In genomic region chr10:88932539-88933256, GRCh38 we compare ENCODE assay signal across 8 cellular contexts. TPM values are rescaled to one million over a fixed set of nuclear protein-coding genes. Genes with fewer than 3 reads are reported as not detected.
DNase-seq lines count a peak whose midpoint lies in the region; ATAC-seq and TF ChIP-seq lines count a peak whose summit lies in the region.

No MANE protein-coding gene starts in this region.

- H3K27ac ChIP-seq in AG04450 (ENCODE audit: low read depth, low read length), result peak overlapping the region; percentile 49
- peak overlapping the region; percentile 10 to 27 for H3K27ac ChIP-seq in mucosa of rectum (ENCODE audit: low read depth in 2 of 2, low read length in 2 of 2)
- peak overlapping the region; percentile 48 for H3K27ac ChIP-seq in subcutaneous abdominal adipose tissue (ENCODE audit: low read depth, low read length)

- H3K36me3 ChIP-seq in mucosa of rectum (ENCODE audit: control insufficient read depth in 2 of 2, insufficient read depth in 2 of 2, low read length in 2 of 2) (peaks cover 3 to 8% of the 10 kb centered on the region in 2 donors), subcutaneous abdominal adipose tissue (ENCODE audit: control insufficient read depth in 5 of 5, insufficient read depth in 5 of 5, low read length in 5 of 5) (peaks cover 0 to 10% (median 7%) of the 10 kb centered on the region in 5 donors)

- H3K27me3 ChIP-seq in AG04450 (ENCODE audit: control insufficient read depth, insufficient read depth, low read length) (no peaks in the 10 kb centered on the region), mucosa of rectum (ENCODE audit: control insufficient read depth in 2 of 2, insufficient read depth in 2 of 2, low read length in 2 of 2) (no peaks in the 10 kb centered on the region), subcutaneous abdominal adipose tissue (ENCODE audit: control insufficient read depth in 5 of 5, insufficient read depth in 4 of 5, low read length in 5 of 5) (no peaks in the 10 kb centered on the region)

- H3K9me3 ChIP-seq in AG04450 (ENCODE audit: control insufficient read depth, insufficient read depth, low read length), result no peaks in the 10 kb centered on the region
- no peaks in the 10 kb centered on the region for H3K9me3 ChIP-seq in mucosa of rectum (ENCODE audit: control insufficient read depth in 2 of 2, low read length in 2 of 2)
- no peaks in the 10 kb centered on the region for H3K9me3 ChIP-seq in subcutaneous abdominal adipose tissue (ENCODE audit: control insufficient read depth in 5 of 5, low read length in 5 of 5)

- no peak overlapping the region for H3K4me3 Mint-ChIP-seq in activated CD4-positive, alpha-beta T cell treated with anti-CD3 and anti-CD28 coated beads, Interleukin-2, amount 10 ng/mL, durations not matched to agents 24 days and 14 days

- CTCF ChIA-PET in AG04450 (lab: Charles Lee), result interaction anchor here (0.5 to 10.0 kb wide), 55 partner anchors 9 to 375 kb away, joined by 3 to 467 read pairs (median 7); partner anchors contain the start of genes ANKRD22, CH25H and FAS

- intact Hi-C loops in activated CD4-positive, alpha-beta T cell treated with anti-CD3 and anti-CD28 coated beads, Interleukin-2, amount 10 ng/mL, durations not matched to agents 24 days and 14 days (cut with micrococcal nuclease), result loop anchor here (1.0 to 5.0 kb wide), 6 partner anchors 32 to 367 kb away; partner anchors contain the start of gene STAMBPL1

- ATAC-seq in HG03135 (IDR thresholded peaks at IDR 0.05; ENCODE audit: unreplicated experiment), result peak; percentile 51

- H3K27ac Mint-ChIP-seq in activated CD4-positive, alpha-beta T cell treated with anti-CD3 and anti-CD28 coated beads, Interleukin-2, amount 10 ng/mL, durations not matched to agents 24 days and 14 days, result no peak overlapping the region

- peaks cover 3 to 12% of the 10 kb centered on the region in 2 donors for H3K4me1 ChIP-seq in mucosa of rectum (ENCODE audit: control insufficient read depth in 2 of 2, insufficient read depth in 2 of 2, low read length in 2 of 2)
- peaks cover 2 to 35% (median 27%) of the 10 kb centered on the region in 5 donors for H3K4me1 ChIP-seq in subcutaneous abdominal adipose tissue (ENCODE audit: control insufficient read depth in 5 of 5, insufficient read depth in 5 of 5, low read length in 5 of 5)

- POLR2A ChIA-PET in AG04450 (lab: Yijun Ruan, JAX), result interaction anchor here (0.6 to 3.1 kb wide), 6 partner anchors 53 to 368 kb away, joined by 3 to 17 read pairs (median 8); partner anchors contain the start of genes FAS and STAMBPL1

- H3K9ac ChIP-seq in mucosa of rectum (ENCODE audit: low read depth in 1 of 2, low read length in 2 of 2) (no peak overlapping the region), subcutaneous abdominal adipose tissue (ENCODE audit: low read length in 5 of 5) (no peak overlapping the region)

- DNase-seq in AG04450 (ENCODE audit: low read depth, low spot score) (peak; percentile 62), GM13977 (ENCODE audit: low spot score) (peak; percentile 32), NCI-H345 (lab: John Stamatoyannopoulos, UW) (peak; percentile 83), epithelial cell of esophagus (ENCODE audit: low read depth) (peak; percentile 91)
- DNase-seq in activated CD4-positive, alpha-beta T cell treated with anti-CD3 and anti-CD28 coated beads, Interleukin-2, amount 10 ng/mL, durations not matched to agents 24 days and 14 days, result peak; percentile 83

- H3K4me3 ChIP-seq in AG04450 (ENCODE audit: low read depth, low read length), result no peak overlapping the region
- H3K4me3 ChIP-seq in epithelial cell of esophagus (ENCODE audit: low read length), result no peak overlapping the region
- H3K4me3 ChIP-seq in mucosa of rectum (ENCODE audit: low read length in 2 of 2), result no peak overlapping the region
- H3K4me3 ChIP-seq in subcutaneous abdominal adipose tissue (ENCODE audit: low read depth in 1 of 5, low read length in 5 of 5), result peak overlapping the region in 1 of 5 donors; percentile 31

- H3K36me3 Mint-ChIP-seq in activated CD4-positive, alpha-beta T cell treated with anti-CD3 and anti-CD28 coated beads, Interleukin-2, amount 10 ng/mL, durations not matched to agents 24 days and 14 days (ENCODE audit: low read depth), result peaks cover 32% of the 10 kb centered on the region

- no peaks in the 10 kb centered on the region for H3K9me3 Mint-ChIP-seq in activated CD4-positive, alpha-beta T cell treated with anti-CD3 and anti-CD28 coated beads, Interleukin-2, amount 10 ng/mL, durations not matched to agents 24 days and 14 days

- in situ Hi-C loops in GM13977 (cut with MboI; ENCODE audit: low pct_unique_long_range_greater_than_20kb, low sequenced_read_pairs, unreplicated experiment), result no loop called here

- TF ChIP-seq CTCF in AG04450 (IDR thresholded peaks at IDR 0.05; ENCODE audit: low read depth, low read length) (peak; percentile 95), GM13977 (IDR thresholded peaks at IDR 0.05; ENCODE audit: extremely low read depth, insufficient read depth, missing control alignments) (peak; percentile 88), epithelial cell of esophagus (IDR thresholded peaks at IDR 0.05; ENCODE audit: insufficient read depth, low read depth, low read length, missing control alignments) (peak; percentile 95)

- H3K27me3 Mint-ChIP-seq in activated CD4-positive, alpha-beta T cell treated with anti-CD3 and anti-CD28 coated beads, Interleukin-2, amount 10 ng/mL, durations not matched to agents 24 days and 14 days, result no peaks in the 10 kb centered on the region

- H3K4me1 Mint-ChIP-seq in activated CD4-positive, alpha-beta T cell treated with anti-CD3 and anti-CD28 coated beads, Interleukin-2, amount 10 ng/mL, durations not matched to agents 24 days and 14 days, result peaks cover 25% of the 10 kb centered on the region

RNA-seq across cellular contexts. Expression of gene ACTA2, which starts 19.9 kb away (rescaled TPM):
- polyA plus RNA-seq in AG04450 (2011; rRNA removed), result 815 and 1,080 TPM in 2 replicates
- 1,329 and 1,598 TPM in 2 replicates for polyA minus RNA-seq in AG04450 (2011; rRNA and poly(A)+ RNA removed)
- total RNA-seq in activated CD4-positive, alpha-beta T cell treated with anti-CD3 and anti-CD28 coated beads, Interleukin-2, amount 10 ng/mL, durations not matched to agents 24 days and 14 days, result 8.8 and 8.9 TPM in 2 replicates

RNA-seq across cellular contexts. Expression of gene STAMBPL1, which starts 52.7 kb away (rescaled TPM):
- polyA plus RNA-seq in AG04450 (2011; rRNA removed), result 41.6 and 50.3 TPM in 2 replicates
- polyA minus RNA-seq in AG04450 (2011; rRNA and poly(A)+ RNA removed), result 24.6 and 35.3 TPM in 2 replicates
- total RNA-seq in activated CD4-positive, alpha-beta T cell treated with anti-CD3 and anti-CD28 coated beads, Interleukin-2, amount 10 ng/mL, durations not matched to agents 24 days and 14 days, result 41.9 and 43.5 TPM in 2 replicates

RNA-seq across cellular contexts. Expression of gene FAS, which starts 57.9 kb away (rescaled TPM):
- polyA plus RNA-seq in AG04450 (2011; rRNA removed), result 67.0 and 78.4 TPM in 2 replicates
- 39.4 and 54.5 TPM in 2 replicates for polyA minus RNA-seq in AG04450 (2011; rRNA and poly(A)+ RNA removed)
- 29.9 and 31.1 TPM in 2 replicates for total RNA-seq in activated CD4-positive, alpha-beta T cell treated with anti-CD3 and anti-CD28 coated beads, Interleukin-2, amount 10 ng/mL, durations not matched to agents 24 days and 14 days

Comparison
In these comparisons a context has a peak if more than half of its experiments do, and no peak if none do; other contexts are left out.
1. DNase-seq: peak in every context shown above with its lines; median percentile 91 in epithelial cell of esophagus; 83 in NCI-H345; 83 in activated CD4-positive, alpha-beta T cell treated with anti-CD3 and anti-CD28 coated beads, Interleukin-2, amount 10 ng/mL, durations not matched to agents 24 days and 14 days; 62 in AG04450; 32 in GM13977.